Comparison of ENCODE assay signal across 8 cellular contexts in genomic region chr15:44713006-44713966, GRCh38. TPM values are rescaled to one million over a fixed set of nuclear protein-coding genes. Genes with fewer than 3 reads are reported as not detected.
A peak's percentile ranks its signal among the peaks of the same experiment; 100 is the strongest.
DNase-seq lines count a peak whose midpoint lies in the region; ATAC-seq, FAIRE-seq and TF ChIP-seq lines count a peak whose summit lies in the region.

No MANE protein-coding gene starts in this region.

- no peaks in the 10 kb centered on the region for H3K9me3 Mint-ChIP-seq in glutamatergic neuron (ENCODE audit: unreplicated experiment)

- H3K9me3 ChIP-seq in endocrine pancreas (ENCODE audit: control insufficient read depth, low read length) (no peaks in the 10 kb centered on the region), pancreas (no peaks in the 10 kb centered on the region)

- TF ChIP-seq CTCF in RWPE1 (conservative IDR thresholded peaks at IDR 0.05; ENCODE audit: low read depth) (peak; percentile 22), pancreas (IDR thresholded peaks at IDR 0.05) (no peak), glutamatergic neuron (IDR thresholded peaks at IDR 0.05; ENCODE audit: partially characterized antibody, unreplicated experiment) (no peak)

- CTCF ChIA-PET in RWPE1 (lab: Yijun Ruan, JAX), result no interaction called here

- TF ChIP-seq POLR2A in GM15510 (IDR thresholded peaks at IDR 0.05; ENCODE audit: borderline replicate concordance, extremely low read depth, insufficient read length), result peak; percentile 22

- peak overlapping the region; percentile 24 for H3K9ac ChIP-seq in endocrine pancreas (ENCODE audit: control insufficient read depth, insufficient read depth, low read length)

- H3K4me3 ChIP-seq in endocrine pancreas (ENCODE audit: control insufficient read depth, insufficient read depth, low read length) (peak overlapping the region; percentile 99), pancreas (peak overlapping the region in 3 of 4 donors; percentile 57 to 93 (median 88))

- H3K36me3 ChIP-seq in endocrine pancreas (ENCODE audit: control insufficient read depth, insufficient read depth, low read length) (peaks cover 5% of the 10 kb centered on the region), pancreas (peaks cover 4 to 31% (median 12%) of the 10 kb centered on the region in 3 donors)

- no peak overlapping the region for H3K27ac Mint-ChIP-seq in glutamatergic neuron (ENCODE audit: unreplicated experiment)

- H3K27me3 Mint-ChIP-seq in glutamatergic neuron (ENCODE audit: unreplicated experiment), result peaks cover 3% of the 10 kb centered on the region

- intact Hi-C loops in pancreas (cut with DNase I), result no loop called here

- no peaks in the 10 kb centered on the region for H3K4me1 Mint-ChIP-seq in glutamatergic neuron (ENCODE audit: low read depth, unreplicated experiment)

- no peak overlapping the region for H3K4me3 Mint-ChIP-seq in glutamatergic neuron (ENCODE audit: unreplicated experiment)

- 86 to 92% methylated on average over 5 of the region's 5 CpGs for WGBS in pancreas, 2 donors

- POLR2A ChIA-PET in RWPE1 (lab: Yijun Ruan, JAX; ENCODE audit: low non-redundant PET), result interaction anchor here (0.5 to 2.7 kb wide), 4 partner anchors 13 to 82 kb away, joined by 3 to 7 read pairs (median 4); no protein-coding TSS in a partner anchor

- peak; percentile 23 to 24 for DNase-seq in AML-193 (lab: John Stamatoyannopoulos, UW)
- DNase-seq in RWPE1 (ENCODE audit: low spot score), result no peak
- no peak for DNase-seq in pancreas
- DNase-seq in NCI-H2029 treated with DMSO at 0.1 percent for 48 hours (lab: John Stamatoyannopoulos, UW), result no peak
- no peak for DNase-seq in glutamatergic neuron

- no peaks in the 10 kb centered on the region for H3K36me3 Mint-ChIP-seq in glutamatergic neuron (ENCODE audit: unreplicated experiment)

- H3K4me1 ChIP-seq in endocrine pancreas (ENCODE audit: control insufficient read depth, insufficient read depth, low read length) (no peaks in the 10 kb centered on the region), pancreas (peaks cover 0 to 12% (median 8%) of the 10 kb centered on the region in 3 donors)

- H3K27me3 ChIP-seq in endocrine pancreas (ENCODE audit: control insufficient read depth, insufficient read depth, low read length) (no peaks in the 10 kb centered on the region), pancreas (no peaks in the 10 kb centered on the region)

- H3K27ac ChIP-seq in RWPE1 (peak overlapping the region; percentile 88), pancreas (peak overlapping the region in 3 of 4 donors; percentile 94 to 99 (median 99))

- ATAC-seq in pancreas (no peak), HG02938 (IDR thresholded peaks at IDR 0.05; ENCODE audit: unreplicated experiment) (no peak)

- FAIRE-seq in pancreas (lab: Jason Lieb, UNC), result no peak

RNA-seq across cellular contexts. Expression of gene B2M, which starts 2.0 kb away (rescaled TPM):
- total RNA-seq in pancreas (1,000 to 10,000 TPM in 2 of 6 donors, 100 to 1,000 TPM in 4; 209 to 1,305 (median 374) TPM), glutamatergic neuron (ENCODE audit: unreplicated experiment) (21.5 TPM)
- 1,000 to 10,000 TPM in 1 of 2 donors, 100 to 1,000 TPM in 1; 443 to 1,072 TPM for polyA plus RNA-seq in pancreas

RNA-seq across cellular contexts. Expression of gene PATL2, which starts 2.2 kb away (rescaled TPM):
- total RNA-seq in pancreas, result under 1 TPM; 0.24 to 0.93 (median 0.45) TPM
- polyA plus RNA-seq in pancreas, result 1 to 10 TPM in 1 of 2 donors, under 1 TPM in 1; 0.80 to 1.6 TPM
- not detected for total RNA-seq in glutamatergic neuron (ENCODE audit: unreplicated experiment)

RNA-seq across cellular contexts. Expression of gene TRIM69, which starts 23.0 kb away (rescaled TPM):
- total RNA-seq in pancreas (10 to 100 TPM in 1 of 6 donors, 1 to 10 TPM in 5; 2.4 to 15.8 (median 4.5) TPM), glutamatergic neuron (ENCODE audit: unreplicated experiment) (22.8 TPM)
- 1 to 10 TPM; 4.3 to 5.7 TPM for polyA plus RNA-seq in pancreas

RNA-seq across cellular contexts. Expression of gene SPG11, which starts 49.8 kb away (rescaled TPM):
- total RNA-seq in pancreas (10 to 100 TPM; 28.5 to 61.1 (median 38.0) TPM), glutamatergic neuron (ENCODE audit: unreplicated experiment) (59.2 TPM)
- polyA plus RNA-seq in pancreas, result 10 to 100 TPM; 21.6 to 31.1 TPM

Comparison
In these comparisons a context has a peak if more than half of its experiments do, and no peak if none do; other contexts are left out.
1. DNase-seq: peak in AML-193 (2 of 2); none in RWPE1 (single experiment), pancreas (0 of 6), NCI-H2029 treated with DMSO at 0.1 percent for 48 hours (single experiment) and glutamatergic neuron (single experiment).